In the genomic region with DNA sequence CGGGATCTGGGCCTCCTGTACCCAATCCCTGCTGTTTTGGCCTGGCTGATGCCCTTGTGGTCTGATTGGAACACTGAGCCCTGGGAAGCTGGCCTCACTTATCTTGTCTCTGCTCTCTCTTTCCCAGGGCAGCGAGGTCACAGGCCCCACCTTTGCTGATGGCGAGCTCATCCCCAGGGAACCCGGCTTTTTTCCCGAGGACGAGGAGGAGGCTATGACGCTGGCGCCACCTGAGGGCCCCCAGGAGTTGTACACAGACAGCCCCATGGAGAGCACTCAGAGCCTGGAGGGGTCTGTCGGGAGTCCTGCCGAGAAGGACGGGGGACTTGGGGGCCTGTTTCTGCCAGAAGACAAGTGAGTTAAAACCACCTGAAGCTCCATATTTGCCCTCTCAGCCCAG, we compare ENCODE assay signal across 10 cellular contexts.
DNase-seq lines count a peak whose midpoint lies in the region; TF ChIP-seq lines count a peak whose summit lies in the region.
"Had no signal": no experiment of that assay in that cellular context is flagged by ENCODE, and none has a peak within 500 bp of the region (broad histone marks: within the 10 kb centered on the region; RNA-seq: fewer than 3 reads in every experiment).

No MANE protein-coding gene starts in this region.

- 42 to 66% methylated on average over 9 to 11 of the region's 11 CpGs for WGBS in endodermal cell (ENCODE audit: insufficient coverage in 1 of 2, insufficient read length in 1 of 2), 2 experiments

- no peaks in the 10 kb centered on the region for H3K4me1 ChIP-seq in endodermal cell (ENCODE audit: control insufficient read depth, insufficient read depth, low read length)
- H3K4me1 ChIP-seq: esophagus muscularis mucosa, SJSA1 had no signal

- H3K36me3 Mint-ChIP-seq in endodermal cell (ENCODE audit: low read depth) (peaks cover 24% of the 10 kb centered on the region), progenitor cell of endocrine pancreas (ENCODE audit: insufficient read depth) (peaks cover 7% of the 10 kb centered on the region)

- H3K4me1 Mint-ChIP-seq in endodermal cell (peaks cover 4% of the 10 kb centered on the region), progenitor cell of endocrine pancreas (ENCODE audit: low read depth) (no peaks in the 10 kb centered on the region)

- no peak overlapping the region for H3K27ac ChIP-seq in endodermal cell (ENCODE audit: low read depth, low read length)
- H3K27ac ChIP-seq: esophagus muscularis mucosa, SJSA1 had no signal

- H3K4me3 ChIP-seq in endodermal cell (ENCODE audit: low read length): no peak overlapping the region
- H3K4me3 ChIP-seq: esophagus muscularis mucosa, SJSA1 had no signal

- H3K9me3 Mint-ChIP-seq in endodermal cell: no peaks in the 10 kb centered on the region
- no peaks in the 10 kb centered on the region for H3K9me3 Mint-ChIP-seq in progenitor cell of endocrine pancreas (ENCODE audit: low read depth)

- peak overlapping the region; percentile 31 for H3K27ac Mint-ChIP-seq in endodermal cell
- H3K27ac Mint-ChIP-seq in progenitor cell of endocrine pancreas: no peak overlapping the region

- H3K27me3 ChIP-seq in endodermal cell (ENCODE audit: control insufficient read depth, insufficient read depth, low read length, poor library complexity, severe bottlenecking): no peaks in the 10 kb centered on the region
- H3K27me3 ChIP-seq: SJSA1 had no signal

- DNase-seq in activated CD4-positive, alpha-beta T cell treated with anti-CD3 and anti-CD28 coated beads, Interleukin-2, amount 50 U/mL, for 48 hours: peak; percentile 18 to 27
- no peak for DNase-seq in activated CD4-positive, alpha-beta T cell treated with anti-CD3 and anti-CD28 coated beads for 1 hour
- DNase-seq in NCI-H1092 treated with DMSO at 0.1 percent for 48 hours (lab: John Stamatoyannopoulos, UW) (peak; percentile 14), endodermal cell (peak; percentile 91), progenitor cell of endocrine pancreas (ENCODE audit: low spot score, unreplicated experiment) (no peak), OCI-M2 (lab: John Stamatoyannopoulos, UW; ENCODE audit: unreplicated experiment) (no peak), NAMALWA (ENCODE audit: low spot score) (no peak), GOT3 (lab: John Stamatoyannopoulos, UW) (no peak)

- H3K4me3 Mint-ChIP-seq in endodermal cell: no peak overlapping the region
- H3K4me3 Mint-ChIP-seq in progenitor cell of endocrine pancreas (ENCODE audit: low read depth): no peak overlapping the region

- H3K9me3 ChIP-seq in endodermal cell (ENCODE audit: control insufficient read depth, low read length): no peaks in the 10 kb centered on the region
- H3K9me3 ChIP-seq: esophagus muscularis mucosa, SJSA1 had no signal

- H3K27me3 Mint-ChIP-seq in endodermal cell (ENCODE audit: insufficient read depth) (no peaks in the 10 kb centered on the region), progenitor cell of endocrine pancreas (no peaks in the 10 kb centered on the region)

- TF ChIP-seq CTCF in endodermal cell (conservative IDR thresholded peaks at IDR 0.05) (peak; percentile 69), progenitor cell of endocrine pancreas (IDR thresholded peaks at IDR 0.05; ENCODE audit: unreplicated experiment) (peak; percentile 33)

- H3K9ac ChIP-seq in endodermal cell (ENCODE audit: extremely low read depth, low read length, poor library complexity, severe bottlenecking): no peak overlapping the region

- H3K36me3 ChIP-seq in endodermal cell (ENCODE audit: control insufficient read depth, insufficient read depth, low read length): no peaks in the 10 kb centered on the region
- H3K36me3 ChIP-seq: esophagus muscularis mucosa, SJSA1 had no signal

Comparison
In these comparisons a context has a peak if more than half of its experiments do, and no peak if none do; other contexts are left out.
1. DNase-seq: peak in activated CD4-positive, alpha-beta T cell treated with anti-CD3 and anti-CD28 coated beads, Interleukin-2, amount 50 U/mL, for 48 hours (2 of 2), NCI-H1092 treated with DMSO at 0.1 percent for 48 hours (single experiment) and endodermal cell (single experiment); none in activated CD4-positive, alpha-beta T cell treated with anti-CD3 and anti-CD28 coated beads for 1 hour (single experiment), progenitor cell of endocrine pancreas (single experiment), OCI-M2 (single experiment), NAMALWA (single experiment) and GOT3 (single experiment).